ENCODE assay signal across 8 cellular contexts in the genomic region with DNA sequence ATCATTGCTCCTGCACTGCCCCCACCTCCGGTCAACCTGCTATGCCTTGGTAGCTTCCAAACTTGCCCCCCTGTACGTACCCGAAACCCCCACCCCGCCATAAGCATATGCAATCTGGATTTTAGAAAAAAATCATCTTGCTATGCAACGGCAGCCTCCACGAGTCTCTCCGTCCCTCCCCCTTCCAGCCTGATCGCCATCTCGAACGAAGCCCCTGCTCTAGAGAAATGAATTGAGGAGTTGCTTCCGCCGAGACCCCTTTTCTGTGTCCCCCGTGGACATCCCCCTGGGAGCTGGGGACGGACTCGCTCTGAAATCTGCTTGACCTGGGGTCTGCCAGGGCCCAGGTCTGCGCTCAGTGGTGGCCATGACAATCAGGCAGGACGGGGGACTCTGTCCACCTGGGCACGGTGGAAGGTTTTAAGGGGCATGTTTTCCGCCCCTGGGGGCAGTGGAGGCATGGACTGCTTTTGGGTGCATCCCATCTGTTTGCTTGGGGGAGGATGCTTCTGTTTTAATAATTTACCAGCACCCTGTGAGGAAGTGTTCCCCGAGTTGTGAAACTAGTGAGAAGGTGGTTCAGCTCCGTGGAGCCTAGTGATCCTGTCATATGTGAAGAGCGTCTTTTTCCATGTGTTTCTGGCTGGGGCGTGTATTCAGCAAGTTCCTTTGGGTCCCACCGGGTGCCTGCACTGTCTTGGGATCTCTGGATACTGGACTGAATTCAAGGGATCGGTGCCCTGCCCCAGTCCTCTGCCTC. TPM values are rescaled to one million over a fixed set of nuclear protein-coding genes. Genes with fewer than 3 reads are reported as not detected.
DNase-seq lines count a peak whose midpoint lies in the region; ATAC-seq and TF ChIP-seq lines count a peak whose summit lies in the region.

No MANE protein-coding gene starts in this region.

- peak overlapping the region; percentile 17 to 85 (median 72) for H3K27ac ChIP-seq in heart right ventricle

- peak overlapping the region; percentile 79 to 97 (median 92) for H3K4me3 Mint-ChIP-seq in naive thymus-derived CD8-positive, alpha-beta T cell

- no peak for ATAC-seq in heart right ventricle
- no peak for ATAC-seq in Right ventricle myocardium inferior
- ATAC-seq in naive thymus-derived CD8-positive, alpha-beta T cell, result no peak
- ATAC-seq in GM21576 (IDR thresholded peaks at IDR 0.05; ENCODE audit: unreplicated experiment), result no peak
- ATAC-seq in HG02981 (IDR thresholded peaks at IDR 0.05; ENCODE audit: unreplicated experiment), result no peak

- no peaks in the 10 kb centered on the region for H3K27me3 ChIP-seq in heart right ventricle

- no peaks in the 10 kb centered on the region for H3K9me3 ChIP-seq in heart right ventricle

- no peak for TF ChIP-seq CTCF in heart right ventricle (IDR thresholded peaks at IDR 0.05)

- no peak for DNase-seq in heart right ventricle
- no peak for DNase-seq in Right ventricle myocardium inferior (ENCODE audit: missing footprints)
- peak; percentile 38 for DNase-seq in RKO (ENCODE audit: low spot score)
- peak; percentile 33 for DNase-seq in dermis blood vessel endothelial cell
- peak in 3 of 10 donors; percentile 11 to 20 (median 19) for DNase-seq in naive thymus-derived CD8-positive, alpha-beta T cell
- no peak for DNase-seq in NCI-H2107 (lab: John Stamatoyannopoulos, UW)

- H3K4me1 ChIP-seq in heart right ventricle, result peaks cover 3 to 60% (median 44%) of the 10 kb centered on the region in 9 donors

- H3K36me3 Mint-ChIP-seq in naive thymus-derived CD8-positive, alpha-beta T cell, result peaks cover 0 to 3% (median 0%) of the 10 kb centered on the region in 3 donors

- no peaks in the 10 kb centered on the region for H3K9me3 Mint-ChIP-seq in naive thymus-derived CD8-positive, alpha-beta T cell

- H3K27ac Mint-ChIP-seq in naive thymus-derived CD8-positive, alpha-beta T cell, result peak overlapping the region; percentile 54 to 95 (median 83)

- no peaks in the 10 kb centered on the region for H3K27me3 Mint-ChIP-seq in naive thymus-derived CD8-positive, alpha-beta T cell

- H3K4me3 ChIP-seq in heart right ventricle, result peak overlapping the region; percentile 24 to 76 (median 70)

- intact Hi-C loops in heart right ventricle (cut with DNase I) (loop anchor here in 7 of 10 donors (5.0 to 10.0 kb wide), 8 partner anchors 42 to 105 kb away; partner anchors contain the start of gene PLIN3 (in 2 of the 7)), Right ventricle myocardium inferior (cut with DNase I) (loop anchor here (2.0 to 5.0 kb wide), 3 partner anchors 53 to 103 kb away; partner anchors contain the start of gene PLIN3)

- H3K36me3 ChIP-seq in heart right ventricle, result no peaks in the 10 kb centered on the region

- peaks cover 25 to 48% (median 39%) of the 10 kb centered on the region in 4 donors for H3K4me1 Mint-ChIP-seq in naive thymus-derived CD8-positive, alpha-beta T cell

- 2 to 3% methylated on average over 25 of the region's 25 CpGs for WGBS in heart right ventricle, 2 donors

- POLR2A ChIA-PET in naive thymus-derived CD8-positive, alpha-beta T cell (lab: Charles Lee), result interaction anchor here (0.8 to 2.7 kb wide), 8 partner anchors 16 to 179 kb away, joined by 3 to 17 read pairs (median 5); partner anchors contain the start of gene FEM1A

RNA-seq across cellular contexts. Expression of gene KDM4B, which starts 1.0 kb away (rescaled TPM):
- total RNA-seq in heart right ventricle, result 10 to 100 TPM; 21.4 to 35.8 (median 30.3) TPM
- polyA plus RNA-seq in heart right ventricle, result 10 to 100 TPM; 12.4 to 34.4 TPM
- 38.6 TPM for total RNA-seq in Right ventricle myocardium inferior
- 13.4 and 20.2 TPM in 2 replicates for total RNA-seq in dermis blood vessel endothelial cell
- total RNA-seq in naive thymus-derived CD8-positive, alpha-beta T cell, result 10 to 100 TPM; 44.0 to 50.1 TPM
- 10 to 100 TPM; 14.3 to 18.7 (median 14.7) TPM for polyA plus RNA-seq in naive thymus-derived CD8-positive, alpha-beta T cell

Comparison
In these comparisons a context has a peak if more than half of its experiments do, and no peak if none do; other contexts are left out.
1. DNase-seq: peak in RKO (single experiment) and dermis blood vessel endothelial cell (single experiment); none in heart right ventricle (0 of 2), Right ventricle myocardium inferior (single experiment) and NCI-H2107 (single experiment).